In genomic region chr4:185862340-185862739, GRCh38 we compare ENCODE assay signal across 14 cellular contexts. TPM values are rescaled to one million over a fixed set of nuclear protein-coding genes. Genes with fewer than 3 reads are reported as not detected.
DNase-seq lines count a peak whose midpoint lies in the region; ATAC-seq and TF ChIP-seq lines count a peak whose summit lies in the region.
"Had no signal": no experiment of that assay in that cellular context is flagged by ENCODE, and none has a peak within 500 bp of the region (broad histone marks: within the 10 kb centered on the region; RNA-seq: fewer than 3 reads in every experiment).

No MANE protein-coding gene starts in this region.

- no peak overlapping the region for H3K4me3 ChIP-seq in cardiac muscle cell
- no peak overlapping the region for H3K4me3 ChIP-seq in right cardiac atrium (ENCODE audit: low read length)
- no peak overlapping the region for H3K4me3 ChIP-seq in right atrium auricular region
- no peak overlapping the region for H3K4me3 ChIP-seq in endodermal cell (ENCODE audit: low read length)
- H3K4me3 ChIP-seq: A549, HAP-1 had no signal

- intact Hi-C loops in left ventricle myocardium superior (cut with micrococcal nuclease) = no loop called here
- intact Hi-C loops in right cardiac atrium (cut with DNase I) = loop anchor here in 2 of 4 donors (10.0 kb wide), 2 partner anchors 152 to 208 kb away; no protein-coding TSS in a partner anchor
- intact Hi-C loops in activated CD8-positive, alpha-beta T cell treated with anti-CD3 and anti-CD28 coated beads for 36 hours (cut with micrococcal nuclease) = no loop called here

- H3K36me3 ChIP-seq in cardiac muscle cell (no peaks in the 10 kb centered on the region), right atrium auricular region (no peaks in the 10 kb centered on the region), endodermal cell (ENCODE audit: control insufficient read depth, insufficient read depth, low read length) (no peaks in the 10 kb centered on the region)
- H3K36me3 ChIP-seq: HAP-1 had no signal

- POLR2A ChIA-PET in activated CD8-positive, alpha-beta T cell treated with anti-CD3 and anti-CD28 coated beads for 36 hours (lab: Charles Lee) = no interaction called here
- POLR2A ChIA-PET in activated CD4-positive, alpha-beta T cell treated with anti-CD3 and anti-CD28 coated beads, Interleukin-2, amount 10 ng/mL, durations not matched to agents 7 days and 5 days (lab: Charles Lee) = no interaction called here

- CTCF ChIA-PET in activated CD8-positive, alpha-beta T cell treated with anti-CD3 and anti-CD28 coated beads for 36 hours (lab: Charles Lee) = no interaction called here
- CTCF ChIA-PET in activated CD4-positive, alpha-beta T cell treated with anti-CD3 and anti-CD28 coated beads, Interleukin-2, amount 10 ng/mL, durations not matched to agents 7 days and 5 days (lab: Charles Lee) = no interaction called here

- no peak for TF ChIP-seq CTCF in cardiac muscle cell (IDR thresholded peaks at IDR 0.05; ENCODE audit: low read depth, low read length)
- no peak for TF ChIP-seq CTCF in right atrium auricular region (IDR thresholded peaks at IDR 0.05)
- TF ChIP-seq CTCF in endodermal cell (conservative IDR thresholded peaks at IDR 0.05) = peak; percentile 58
- TF ChIP-seq CTCF in activated CD8-positive, alpha-beta T cell treated with anti-CD3 and anti-CD28 coated beads for 36 hours (IDR thresholded peaks at IDR 0.05) = no peak

- H3K9ac ChIP-seq in endodermal cell (ENCODE audit: extremely low read depth, low read length, poor library complexity, severe bottlenecking) = no peak overlapping the region

- peaks cover 30% of the 10 kb centered on the region for H3K9me3 Mint-ChIP-seq in endodermal cell
- H3K9me3 Mint-ChIP-seq in activated CD8-positive, alpha-beta T cell treated with anti-CD3 and anti-CD28 coated beads for 36 hours = peaks cover 8% of the 10 kb centered on the region
- H3K9me3 Mint-ChIP-seq in activated CD4-positive, alpha-beta T cell treated with anti-CD3 and anti-CD28 coated beads, Interleukin-2, amount 10 ng/mL, durations not matched to agents 7 days and 5 days = no peaks in the 10 kb centered on the region

- 98% methylated on average over 4 of the region's 4 CpGs for WGBS in right cardiac atrium
- WGBS in endodermal cell (ENCODE audit: insufficient coverage in 1 of 2, insufficient read length in 1 of 2), 2 experiments = 91 to 96% methylated on average over 3 to 4 of the region's 4 CpGs

- ATAC-seq in left ventricle myocardium superior = no peak
- ATAC-seq in right cardiac atrium = no peak
- no peak for ATAC-seq in activated CD8-positive, alpha-beta T cell treated with anti-CD3 and anti-CD28 coated beads for 36 hours
- ATAC-seq: A549 had no signal

- peaks cover 17% of the 10 kb centered on the region for H3K4me1 Mint-ChIP-seq in endodermal cell
- no peaks in the 10 kb centered on the region for H3K4me1 Mint-ChIP-seq in activated CD8-positive, alpha-beta T cell treated with anti-CD3 and anti-CD28 coated beads for 36 hours (ENCODE audit: low read depth)
- no peaks in the 10 kb centered on the region for H3K4me1 Mint-ChIP-seq in activated CD4-positive, alpha-beta T cell treated with anti-CD3 and anti-CD28 coated beads, Interleukin-2, amount 10 ng/mL, durations not matched to agents 7 days and 5 days

- peak overlapping the region; percentile 30 for H3K27ac ChIP-seq in cardiac muscle cell
- H3K27ac ChIP-seq in right cardiac atrium (ENCODE audit: low read length) = peak overlapping the region; percentile 5
- H3K27ac ChIP-seq in right atrium auricular region = peak overlapping the region in 1 of 2 donors; percentile 86
- H3K27ac ChIP-seq in endodermal cell (ENCODE audit: low read depth, low read length) = no peak overlapping the region
- H3K27ac ChIP-seq: 22Rv1, A549, C4-2B had no signal

- H3K27ac Mint-ChIP-seq in endodermal cell = no peak overlapping the region
- no peak overlapping the region for H3K27ac Mint-ChIP-seq in activated CD8-positive, alpha-beta T cell treated with anti-CD3 and anti-CD28 coated beads for 36 hours
- H3K27ac Mint-ChIP-seq in activated CD4-positive, alpha-beta T cell treated with anti-CD3 and anti-CD28 coated beads, Interleukin-2, amount 10 ng/mL, durations not matched to agents 7 days and 5 days = no peak overlapping the region
- H3K27ac Mint-ChIP-seq: CD4-positive, alpha-beta T cell had no signal

- H3K27me3 ChIP-seq in cardiac muscle cell = no peaks in the 10 kb centered on the region
- H3K27me3 ChIP-seq in right cardiac atrium (ENCODE audit: control insufficient read depth, insufficient read depth) = no peaks in the 10 kb centered on the region
- no peaks in the 10 kb centered on the region for H3K27me3 ChIP-seq in right atrium auricular region
- no peaks in the 10 kb centered on the region for H3K27me3 ChIP-seq in endodermal cell (ENCODE audit: control insufficient read depth, insufficient read depth, low read length, poor library complexity, severe bottlenecking)

- peaks cover 27% of the 10 kb centered on the region for H3K4me1 ChIP-seq in cardiac muscle cell (ENCODE audit: low read depth)
- no peaks in the 10 kb centered on the region for H3K4me1 ChIP-seq in right cardiac atrium (ENCODE audit: control insufficient read depth, insufficient read depth, low read length)
- peaks cover 0 to 12% of the 10 kb centered on the region in 2 donors for H3K4me1 ChIP-seq in right atrium auricular region
- H3K4me1 ChIP-seq in endodermal cell (ENCODE audit: control insufficient read depth, insufficient read depth, low read length) = peaks cover 6% of the 10 kb centered on the region
- H3K4me1 ChIP-seq: A549, HAP-1 had no signal

- no peaks in the 10 kb centered on the region for H3K27me3 Mint-ChIP-seq in endodermal cell (ENCODE audit: insufficient read depth)
- H3K27me3 Mint-ChIP-seq in activated CD8-positive, alpha-beta T cell treated with anti-CD3 and anti-CD28 coated beads for 36 hours = peaks cover 4% of the 10 kb centered on the region
- no peaks in the 10 kb centered on the region for H3K27me3 Mint-ChIP-seq in activated CD4-positive, alpha-beta T cell treated with anti-CD3 and anti-CD28 coated beads, Interleukin-2, amount 10 ng/mL, durations not matched to agents 7 days and 5 days

- H3K4me3 Mint-ChIP-seq in endodermal cell = no peak overlapping the region
- no peak overlapping the region for H3K4me3 Mint-ChIP-seq in activated CD8-positive, alpha-beta T cell treated with anti-CD3 and anti-CD28 coated beads for 36 hours
- no peak overlapping the region for H3K4me3 Mint-ChIP-seq in activated CD4-positive, alpha-beta T cell treated with anti-CD3 and anti-CD28 coated beads, Interleukin-2, amount 10 ng/mL, durations not matched to agents 7 days and 5 days
- H3K4me3 Mint-ChIP-seq: CD4-positive, alpha-beta T cell had no signal

- no peaks in the 10 kb centered on the region for H3K9me3 ChIP-seq in cardiac muscle cell (ENCODE audit: low read depth)
- no peaks in the 10 kb centered on the region for H3K9me3 ChIP-seq in right cardiac atrium (ENCODE audit: control insufficient read depth, low read length)
- H3K9me3 ChIP-seq in right atrium auricular region = peaks cover 0 to 10% of the 10 kb centered on the region in 2 donors
- H3K9me3 ChIP-seq in endodermal cell (ENCODE audit: control insufficient read depth, low read length) = peaks cover 30% of the 10 kb centered on the region
- H3K9me3 ChIP-seq: A549, Caco-2, HAP-1 had no signal

- peaks cover 6% of the 10 kb centered on the region for H3K36me3 Mint-ChIP-seq in endodermal cell (ENCODE audit: low read depth)
- no peaks in the 10 kb centered on the region for H3K36me3 Mint-ChIP-seq in activated CD8-positive, alpha-beta T cell treated with anti-CD3 and anti-CD28 coated beads for 36 hours (ENCODE audit: low read depth)
- no peaks in the 10 kb centered on the region for H3K36me3 Mint-ChIP-seq in activated CD4-positive, alpha-beta T cell treated with anti-CD3 and anti-CD28 coated beads, Interleukin-2, amount 10 ng/mL, durations not matched to agents 7 days and 5 days (ENCODE audit: low read depth)

- DNase-seq in cardiac muscle cell (ENCODE audit: low read depth in 1 of 2, low spot score in 1 of 2) = no peak
- no peak for DNase-seq in left ventricle myocardium superior
- no peak for DNase-seq in right cardiac atrium
- no peak for DNase-seq in right atrium auricular region (ENCODE audit: low spot score)
- DNase-seq in endodermal cell = no peak
- no peak for DNase-seq in activated CD8-positive, alpha-beta T cell treated with anti-CD3 and anti-CD28 coated beads for 36 hours
- DNase-seq in activated CD4-positive, alpha-beta T cell treated with anti-CD3 and anti-CD28 coated beads, Interleukin-2, amount 10 ng/mL, durations not matched to agents 7 days and 5 days = no peak
- DNase-seq: AML-193; Caco-2; CD4-positive, alpha-beta T cell had no signal

RNA-seq across cellular contexts. Expression of gene SORBS2, which starts 50.3 kb away (rescaled TPM):
- total RNA-seq in cardiac muscle cell (318 and 453 TPM in 2 replicates), left ventricle myocardium superior (911 TPM), right cardiac atrium (100 to 1,000 TPM; 578 to 776 (median 669) TPM), right atrium auricular region (100 to 1,000 TPM; 530 to 741 TPM), endodermal cell (10 to 100 TPM in 1 of 2 donors, 1 to 10 TPM in 1; 7.0 to 13.8 TPM)
- polyA plus RNA-seq in cardiac muscle cell (470 and 545 TPM in 2 replicates), right cardiac atrium (181 TPM)
- 57.3 TPM for polyA plus RNA-seq in endodermal cell (2013, experiment 1 of 2)
- polyA plus RNA-seq in endodermal cell (2013, experiment 2 of 2) = 60.3 TPM
- total RNA-seq in activated CD8-positive, alpha-beta T cell treated with anti-CD3 and anti-CD28 coated beads for 36 hours = not detected
- not detected for total RNA-seq in activated CD4-positive, alpha-beta T cell treated with anti-CD3 and anti-CD28 coated beads, Interleukin-2, amount 10 ng/mL, durations not matched to agents 7 days and 5 days
- total RNA-seq: CD4-positive, alpha-beta T cell had no signal

Comparison
In these comparisons a context has a peak if more than half of its experiments do, and no peak if none do; other contexts are left out.
1. RNA of gene SORBS2, which starts 50.3 kb away (total RNA-seq): 911 TPM in left ventricle myocardium superior (single experiment), 530 to 741 TPM in right atrium auricular region, 578 to 776 TPM in right cardiac atrium and 318 to 453 TPM in cardiac muscle cell; 7.0 to 13.8 TPM in endodermal cell, not detected in activated CD8-positive, alpha-beta T cell treated with anti-CD3 and anti-CD28 coated beads for 36 hours and not detected in activated CD4-positive, alpha-beta T cell treated with anti-CD3 and anti-CD28 coated beads, Interleukin-2, amount 10 ng/mL, durations not matched to agents 7 days and 5 days; every median in the first group is over 10 times any median in the second.